8 cellular contexts compared by ENCODE assay signal in the genomic region with DNA sequence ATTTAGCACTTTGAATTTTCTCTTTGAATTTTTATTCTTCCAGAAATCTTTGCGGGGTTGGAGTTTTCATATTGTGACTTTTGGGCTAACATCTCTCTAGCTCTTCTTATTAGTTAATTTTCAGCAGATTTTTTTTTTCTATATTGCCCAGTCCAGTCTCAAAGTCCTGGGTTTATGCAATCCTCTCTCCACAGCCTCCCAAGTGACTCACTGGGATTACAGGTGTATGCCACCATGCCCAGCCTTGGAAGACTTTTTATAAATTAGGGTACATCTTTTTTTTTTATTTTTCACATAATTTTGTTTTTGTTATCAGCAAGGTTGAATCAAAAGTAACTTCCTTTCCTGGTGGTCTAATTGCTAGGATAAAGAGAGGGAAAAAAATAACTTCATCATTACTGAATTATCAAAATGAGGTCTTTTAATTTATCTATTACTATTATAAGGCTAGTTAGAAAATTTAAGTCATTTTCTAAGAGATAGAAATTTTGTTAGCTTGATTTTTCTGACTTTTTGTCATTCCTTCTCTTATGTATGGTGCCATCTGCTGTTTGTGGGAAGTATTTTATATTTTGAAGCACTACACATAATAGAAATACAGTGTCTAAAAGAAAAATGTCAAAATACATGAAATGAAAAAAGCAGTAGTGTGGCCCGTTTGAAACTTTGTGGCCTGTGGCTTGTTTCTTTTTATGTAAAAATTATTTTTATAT.
DNase-seq lines count a peak whose midpoint lies in the region; ATAC-seq and TF ChIP-seq lines count a peak whose summit lies in the region.

No MANE protein-coding gene starts in this region.

- no peak for TF ChIP-seq POLR2A in HCT116 (IDR thresholded peaks at IDR 0.05; ENCODE audit: borderline replicate concordance, extremely low read depth, insufficient read depth, insufficient read length)

- no peaks in the 10 kb centered on the region for H3K79me2 ChIP-seq in HCT116 (ENCODE audit: insufficient read depth, low read length)

- H3K9me3 ChIP-seq in HCT116 (ENCODE audit: control insufficient read depth in 1 of 2, insufficient read depth in 1 of 2, low read depth in 1 of 2, low read length in 2 of 2) = no peaks in the 10 kb centered on the region
- no peaks in the 10 kb centered on the region for H3K9me3 ChIP-seq in CD8-positive, alpha-beta memory T cell (ENCODE audit: low read length)

- H4K20me1 ChIP-seq in HCT116 (ENCODE audit: insufficient read depth) = no peaks in the 10 kb centered on the region

- RAD21 ChIA-PET in HCT116 (lab: Charles Lee; ENCODE audit: low non-redundant PET in 1 of 2, low total read pairs in 2 of 2, uncharacterized antibody in 2 of 2, unreplicated experiment in 2 of 2) = interaction anchor here (1.0 to 1.2 kb wide), 2 partner anchors 463 to 464 kb away, joined by 5 to 8 read pairs; no protein-coding TSS in a partner anchor

- H3K4me3 ChIP-seq in AG10803 (ENCODE audit: low read length) = no peak overlapping the region
- no peak overlapping the region for H3K4me3 ChIP-seq in HCT116 (replicated peaks in 1 of 2; ENCODE audit: low read depth in 1 of 2, low read length in 2 of 2)
- no peak overlapping the region for H3K4me3 ChIP-seq in CD8-positive, alpha-beta memory T cell (ENCODE audit: low read length)

- no TSS peak for BruUV-seq in HCT116 (replicated peaks; lab: Mats Ljungman, UMichigan)

- peak; percentile 70 for TF ChIP-seq RAD21 in HCT116 (IDR thresholded peaks at IDR 0.05; ENCODE audit: low read depth)

- no peak overlapping the region for H3K4me2 ChIP-seq in HCT116 (ENCODE audit: low read length)

- intact Hi-C loops in HCT116 (cut with micrococcal nuclease) = loop anchor here (1.0 kb wide), 1 partner anchor 464 kb away; no protein-coding TSS in a partner anchor

- TF ChIP-seq CTCF in AG10803 (conservative IDR thresholded peaks at IDR 0.05; ENCODE audit: low read length) (peak; percentile 75), HCT116 (IDR thresholded peaks at IDR 0.05 in 2 of 3, conservative IDR thresholded peaks at IDR 0.05 in 1 of 3; ENCODE audit: borderline replicate concordance in 1 of 3, insufficient read depth in 1 of 3, low read depth in 2 of 3, low read length in 2 of 3) (peak; percentile 34 to 59 (median 50); a peak in 4 of 6 replicates)

- no peaks in the 10 kb centered on the region for H3K36me3 ChIP-seq in HCT116 (ENCODE audit: control insufficient read depth in 1 of 2, insufficient read depth in 2 of 2, low read length in 2 of 2)
- no peaks in the 10 kb centered on the region for H3K36me3 ChIP-seq in CD8-positive, alpha-beta memory T cell (ENCODE audit: insufficient read depth, low read length)

- H3K9me3 Mint-ChIP-seq in CD8-positive, alpha-beta memory T cell = no peaks in the 10 kb centered on the region

- H3K4me1 ChIP-seq in HCT116 (ENCODE audit: control insufficient read depth in 1 of 2, insufficient read depth in 2 of 2, low read length in 2 of 2) = no peaks in the 10 kb centered on the region
- H3K4me1 ChIP-seq in CD8-positive, alpha-beta memory T cell (ENCODE audit: insufficient read depth, low read length) = no peaks in the 10 kb centered on the region

- H3K4me1 Mint-ChIP-seq in CD8-positive, alpha-beta memory T cell = peaks cover 3 to 7% (median 6%) of the 10 kb centered on the region in 3 donors

- H3K9me2 ChIP-seq in HCT116 (ENCODE audit: insufficient read depth) = no peaks in the 10 kb centered on the region

- peaks cover 0 to 9% (median 6%) of the 10 kb centered on the region in 3 donors for H3K36me3 Mint-ChIP-seq in CD8-positive, alpha-beta memory T cell

- POLR2A ChIA-PET in HCT116 (lab: Charles Lee) = interaction anchor here (1.0 kb wide), 1 partner anchor 464 kb away, joined by 3 read pairs; no protein-coding TSS in a partner anchor
- POLR2A ChIA-PET in CD8-positive, alpha-beta memory T cell (lab: Charles Lee) = no interaction called here

- no peak overlapping the region for H3K4me3 Mint-ChIP-seq in CD8-positive, alpha-beta memory T cell

- CTCF ChIA-PET in HCT116 (lab: Charles Lee) = interaction anchor here (0.5 to 3.2 kb wide), 19 partner anchors 8 to 633 kb away, joined by 3 to 70 read pairs (median 4); no protein-coding TSS in a partner anchor
- CTCF ChIA-PET in CD8-positive, alpha-beta memory T cell (lab: Charles Lee) = interaction anchor here (1.8 kb wide), 1 partner anchor 464 kb away, joined by 8 read pairs; no protein-coding TSS in a partner anchor

- H2AFZ ChIP-seq in HCT116 (ENCODE audit: low read depth, low read length, poor library complexity, severe bottlenecking) = no peak overlapping the region

- no peak overlapping the region for H3K27ac Mint-ChIP-seq in CD8-positive, alpha-beta memory T cell

- no peak overlapping the region for H3K9ac ChIP-seq in HCT116 (ENCODE audit: low read length)

- H3K27me3 Mint-ChIP-seq in CD8-positive, alpha-beta memory T cell = no peaks in the 10 kb centered on the region

- ATAC-seq in HCT116 (no peak), SK-N-SH treated with all-trans-retinoic acid at 6 μM for 48 hours (peak; percentile 50; the same call in 2 of the 3 replicates), GM21526 (IDR thresholded peaks at IDR 0.05; ENCODE audit: low FRiP score, unreplicated experiment) (no peak)

- H3K27ac ChIP-seq in HCT116 (ENCODE audit: low read depth, low read length) = no peak overlapping the region
- H3K27ac ChIP-seq in CD8-positive, alpha-beta memory T cell (ENCODE audit: low read depth, low read length) = no peak overlapping the region

- H3K27me3 ChIP-seq in HCT116 (ENCODE audit: insufficient read depth, low read length) = no peaks in the 10 kb centered on the region
- H3K27me3 ChIP-seq in CD8-positive, alpha-beta memory T cell (ENCODE audit: insufficient read depth, low read length, poor library complexity, severe bottlenecking) = no peaks in the 10 kb centered on the region

- DNase-seq in AG10803 (ENCODE audit: low read depth) = peak; percentile 51
- DNase-seq in HCT116 (ENCODE audit: low read depth, low spot score) = peak; percentile 10
- DNase-seq in inferior parietal cortex (ENCODE audit: extremely low spot score) = peak; percentile 71
- no peak for DNase-seq in activated gamma-delta T cell (lab: John Stamatoyannopoulos, UW)
- DNase-seq in stimulated activated CD4-positive, alpha-beta T cell treated with anti-CD3 and anti-CD28 coated beads, Interleukin-4, amount 100 ng/mL, for 24 hours = no peak
- no peak for DNase-seq in CD8-positive, alpha-beta memory T cell

TF ChIP-seq in HCT116, 20 proteins besides CTCF, POLR2A, EP300 and RAD21:
- TF ChIP-seq, protein P1, sequence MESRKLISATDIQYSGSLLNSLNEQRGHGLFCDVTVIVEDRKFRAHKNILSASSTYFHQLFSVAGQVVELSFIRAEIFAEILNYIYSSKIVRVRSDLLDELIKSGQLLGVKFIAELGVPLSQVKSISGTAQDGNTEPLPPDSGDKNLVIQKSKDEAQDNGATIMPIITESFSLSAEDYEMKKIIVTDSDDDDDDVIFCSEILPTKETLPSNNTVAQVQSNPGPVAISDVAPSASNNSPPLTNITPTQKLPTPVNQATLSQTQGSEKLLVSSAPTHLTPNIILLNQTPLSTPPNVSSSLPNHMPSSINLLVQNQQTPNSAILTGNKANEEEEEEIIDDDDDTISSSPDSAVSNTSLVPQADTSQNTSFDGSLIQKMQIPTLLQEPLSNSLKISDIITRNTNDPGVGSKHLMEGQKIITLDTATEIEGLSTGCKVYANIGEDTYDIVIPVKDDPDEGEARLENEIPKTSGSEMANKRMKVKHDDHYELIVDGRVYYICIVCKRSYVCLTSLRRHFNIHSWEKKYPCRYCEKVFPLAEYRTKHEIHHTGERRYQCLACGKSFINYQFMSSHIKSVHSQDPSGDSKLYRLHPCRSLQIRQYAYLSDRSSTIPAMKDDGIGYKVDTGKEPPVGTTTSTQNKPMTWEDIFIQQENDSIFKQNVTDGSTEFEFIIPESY (IDR thresholded peaks at IDR 0.05; ENCODE audit: extremely low read depth, insufficient replicate concordance, low read length) = no peak
- TF ChIP-seq CEBPB (IDR thresholded peaks at IDR 0.05; ENCODE audit: low read depth) (no peak), ZNF274 (IDR thresholded peaks at IDR 0.05; ENCODE audit: low read depth, low read length) (no peak)

TF ChIP-seq in SK-N-SH treated with all-trans-retinoic acid at 6 μM for 48 hours, 23 proteins besides CTCF, POLR2A, EP300 and RAD21 (continues in another document):
- TF ChIP-seq PPARA (CRISPR knock-in tag; IDR thresholded peaks at IDR 0.05; ENCODE audit: borderline replicate concordance) (no peak), ZNF565 (CRISPR knock-in tag; conservative IDR thresholded peaks at IDR 0.05; ENCODE audit: low read depth) (no peak), TSHZ2 (CRISPR knock-in tag; IDR thresholded peaks at IDR 0.05) (no peak), TCF4 (CRISPR knock-in tag; IDR thresholded peaks at IDR 0.05; ENCODE audit: borderline replicate concordance) (no peak), ZFP30 (CRISPR knock-in tag; IDR thresholded peaks at IDR 0.05) (no peak)

Comparison
In these comparisons a context has a peak if more than half of its experiments do, and no peak if none do; other contexts are left out.
1. DNase-seq: peak in AG10803 (single experiment), HCT116 (single experiment) and inferior parietal cortex (single experiment); none in activated gamma-delta T cell (single experiment), stimulated activated CD4-positive, alpha-beta T cell treated with anti-CD3 and anti-CD28 coated beads, Interleukin-4, amount 100 ng/mL, for 24 hours (single experiment) and CD8-positive, alpha-beta memory T cell (0 of 5).